1 cellular context compared by ENCODE assay signal in genomic region chr5:176543428-176544182, GRCh38.
TF ChIP-seq lines count a peak whose summit lies in the region.

No MANE protein-coding gene starts in this region.

TF ChIP-seq in H1, 55 proteins besides CTCF, POLR2A, EP300 and RAD21 (continued from another document):
- no peak for TF ChIP-seq KDM5A (IDR thresholded peaks at IDR 0.05; ENCODE audit: low read length)
- no peak for TF ChIP-seq TCF12 (IDR thresholded peaks at IDR 0.05; ENCODE audit: low read depth, low read length)
- TF ChIP-seq KDM1A (IDR thresholded peaks at IDR 0.05; ENCODE audit: borderline replicate concordance, low read length), result peak; percentile 29; the same call in 1 of the 2 replicates
- peak; percentile 13; the same call in 1 of the 2 replicates for TF ChIP-seq YY1 (IDR thresholded peaks at IDR 0.05; ENCODE audit: low read depth, low read length)
- peak; percentile 64 for TF ChIP-seq ASH2L (IDR thresholded peaks at IDR 0.05; ENCODE audit: low read length)
- TF ChIP-seq CBX8 (IDR thresholded peaks at IDR 0.05; ENCODE audit: borderline replicate concordance, low read depth, low read length), result no peak
- TF ChIP-seq SUZ12 (IDR thresholded peaks at IDR 0.05; ENCODE audit: low read length), result no peak
- TF ChIP-seq BRCA1 (IDR thresholded peaks at IDR 0.05; ENCODE audit: low read depth, low read length), result no peak
- TF ChIP-seq TEAD4 (IDR thresholded peaks at IDR 0.05; ENCODE audit: low read depth, low read length), result 0 out of 2 replicates have a peak, but pooled peaks have one; percentile 41
- TF ChIP-seq, protein P1, sequence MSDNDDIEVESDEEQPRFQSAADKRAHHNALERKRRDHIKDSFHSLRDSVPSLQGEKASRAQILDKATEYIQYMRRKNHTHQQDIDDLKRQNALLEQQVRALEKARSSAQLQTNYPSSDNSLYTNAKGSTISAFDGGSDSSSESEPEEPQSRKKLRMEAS (IDR thresholded peaks at IDR 0.05), result peak; percentile 64
- no peak for TF ChIP-seq JUN (IDR thresholded peaks at IDR 0.05; ENCODE audit: low read depth, low read length)
- TF ChIP-seq KDM4A (IDR thresholded peaks at IDR 0.05; ENCODE audit: low read depth, low read length, severe bottlenecking), result peak; percentile 34
- 0 out of 2 replicates have a peak, but pooled peaks have one; percentile 47 for TF ChIP-seq CREB1 (IDR thresholded peaks at IDR 0.05)
- TF ChIP-seq RBBP5 (IDR thresholded peaks at IDR 0.05; ENCODE audit: borderline replicate concordance, low read depth, low read length), result 0 out of 2 replicates have a peak, but pooled peaks have one; percentile 14
- TF ChIP-seq TAF1 (IDR thresholded peaks at IDR 0.05; ENCODE audit: low read depth, low read length), result 0 out of 2 replicates have a peak, but pooled peaks have one; percentile 24
- no peak for TF ChIP-seq SIRT6 (IDR thresholded peaks at IDR 0.05; ENCODE audit: low read length)
- TF ChIP-seq, protein P2, sequence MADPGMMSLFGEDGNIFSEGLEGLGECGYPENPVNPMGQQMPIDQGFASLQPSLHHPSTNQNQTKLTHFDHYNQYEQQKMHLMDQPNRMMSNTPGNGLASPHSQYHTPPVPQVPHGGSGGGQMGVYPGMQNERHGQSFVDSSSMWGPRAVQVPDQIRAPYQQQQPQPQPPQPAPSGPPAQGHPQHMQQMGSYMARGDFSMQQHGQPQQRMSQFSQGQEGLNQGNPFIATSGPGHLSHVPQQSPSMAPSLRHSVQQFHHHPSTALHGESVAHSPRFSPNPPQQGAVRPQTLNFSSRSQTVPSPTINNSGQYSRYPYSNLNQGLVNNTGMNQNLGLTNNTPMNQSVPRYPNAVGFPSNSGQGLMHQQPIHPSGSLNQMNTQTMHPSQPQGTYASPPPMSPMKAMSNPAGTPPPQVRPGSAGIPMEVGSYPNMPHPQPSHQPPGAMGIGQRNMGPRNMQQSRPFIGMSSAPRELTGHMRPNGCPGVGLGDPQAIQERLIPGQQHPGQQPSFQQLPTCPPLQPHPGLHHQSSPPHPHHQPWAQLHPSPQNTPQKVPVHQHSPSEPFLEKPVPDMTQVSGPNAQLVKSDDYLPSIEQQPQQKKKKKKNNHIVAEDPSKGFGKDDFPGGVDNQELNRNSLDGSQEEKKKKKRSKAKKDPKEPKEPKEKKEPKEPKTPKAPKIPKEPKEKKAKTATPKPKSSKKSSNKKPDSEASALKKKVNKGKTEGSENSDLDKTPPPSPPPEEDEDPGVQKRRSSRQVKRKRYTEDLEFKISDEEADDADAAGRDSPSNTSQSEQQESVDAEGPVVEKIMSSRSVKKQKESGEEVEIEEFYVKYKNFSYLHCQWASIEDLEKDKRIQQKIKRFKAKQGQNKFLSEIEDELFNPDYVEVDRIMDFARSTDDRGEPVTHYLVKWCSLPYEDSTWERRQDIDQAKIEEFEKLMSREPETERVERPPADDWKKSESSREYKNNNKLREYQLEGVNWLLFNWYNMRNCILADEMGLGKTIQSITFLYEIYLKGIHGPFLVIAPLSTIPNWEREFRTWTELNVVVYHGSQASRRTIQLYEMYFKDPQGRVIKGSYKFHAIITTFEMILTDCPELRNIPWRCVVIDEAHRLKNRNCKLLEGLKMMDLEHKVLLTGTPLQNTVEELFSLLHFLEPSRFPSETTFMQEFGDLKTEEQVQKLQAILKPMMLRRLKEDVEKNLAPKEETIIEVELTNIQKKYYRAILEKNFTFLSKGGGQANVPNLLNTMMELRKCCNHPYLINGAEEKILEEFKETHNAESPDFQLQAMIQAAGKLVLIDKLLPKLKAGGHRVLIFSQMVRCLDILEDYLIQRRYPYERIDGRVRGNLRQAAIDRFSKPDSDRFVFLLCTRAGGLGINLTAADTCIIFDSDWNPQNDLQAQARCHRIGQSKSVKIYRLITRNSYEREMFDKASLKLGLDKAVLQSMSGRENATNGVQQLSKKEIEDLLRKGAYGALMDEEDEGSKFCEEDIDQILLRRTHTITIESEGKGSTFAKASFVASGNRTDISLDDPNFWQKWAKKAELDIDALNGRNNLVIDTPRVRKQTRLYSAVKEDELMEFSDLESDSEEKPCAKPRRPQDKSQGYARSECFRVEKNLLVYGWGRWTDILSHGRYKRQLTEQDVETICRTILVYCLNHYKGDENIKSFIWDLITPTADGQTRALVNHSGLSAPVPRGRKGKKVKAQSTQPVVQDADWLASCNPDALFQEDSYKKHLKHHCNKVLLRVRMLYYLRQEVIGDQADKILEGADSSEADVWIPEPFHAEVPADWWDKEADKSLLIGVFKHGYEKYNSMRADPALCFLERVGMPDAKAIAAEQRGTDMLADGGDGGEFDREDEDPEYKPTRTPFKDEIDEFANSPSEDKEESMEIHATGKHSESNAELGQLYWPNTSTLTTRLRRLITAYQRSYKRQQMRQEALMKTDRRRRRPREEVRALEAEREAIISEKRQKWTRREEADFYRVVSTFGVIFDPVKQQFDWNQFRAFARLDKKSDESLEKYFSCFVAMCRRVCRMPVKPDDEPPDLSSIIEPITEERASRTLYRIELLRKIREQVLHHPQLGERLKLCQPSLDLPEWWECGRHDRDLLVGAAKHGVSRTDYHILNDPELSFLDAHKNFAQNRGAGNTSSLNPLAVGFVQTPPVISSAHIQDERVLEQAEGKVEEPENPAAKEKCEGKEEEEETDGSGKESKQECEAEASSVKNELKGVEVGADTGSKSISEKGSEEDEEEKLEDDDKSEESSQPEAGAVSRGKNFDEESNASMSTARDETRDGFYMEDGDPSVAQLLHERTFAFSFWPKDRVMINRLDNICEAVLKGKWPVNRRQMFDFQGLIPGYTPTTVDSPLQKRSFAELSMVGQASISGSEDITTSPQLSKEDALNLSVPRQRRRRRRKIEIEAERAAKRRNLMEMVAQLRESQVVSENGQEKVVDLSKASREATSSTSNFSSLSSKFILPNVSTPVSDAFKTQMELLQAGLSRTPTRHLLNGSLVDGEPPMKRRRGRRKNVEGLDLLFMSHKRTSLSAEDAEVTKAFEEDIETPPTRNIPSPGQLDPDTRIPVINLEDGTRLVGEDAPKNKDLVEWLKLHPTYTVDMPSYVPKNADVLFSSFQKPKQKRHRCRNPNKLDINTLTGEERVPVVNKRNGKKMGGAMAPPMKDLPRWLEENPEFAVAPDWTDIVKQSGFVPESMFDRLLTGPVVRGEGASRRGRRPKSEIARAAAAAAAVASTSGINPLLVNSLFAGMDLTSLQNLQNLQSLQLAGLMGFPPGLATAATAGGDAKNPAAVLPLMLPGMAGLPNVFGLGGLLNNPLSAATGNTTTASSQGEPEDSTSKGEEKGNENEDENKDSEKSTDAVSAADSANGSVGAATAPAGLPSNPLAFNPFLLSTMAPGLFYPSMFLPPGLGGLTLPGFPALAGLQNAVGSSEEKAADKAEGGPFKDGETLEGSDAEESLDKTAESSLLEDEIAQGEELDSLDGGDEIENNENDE (IDR thresholded peaks at IDR 0.05; ENCODE audit: insufficient replicate concordance, low read length), result no peak
